1 cellular context compared by ENCODE assay signal in genomic region chr15:41564286-41564959, GRCh38.
TF ChIP-seq lines count a peak whose summit lies in the region.

No MANE protein-coding gene starts in this region.

TF ChIP-seq in K562, 482 proteins besides CTCF, POLR2A, EP300 and RAD21 (continues in another document):
- TF ChIP-seq ZNF224 (CRISPR knock-in tag; IDR thresholded peaks at IDR 0.05) = no peak
- no peak for TF ChIP-seq CREB5 (CRISPR knock-in tag; IDR thresholded peaks at IDR 0.05)
- no peak for TF ChIP-seq SMARCB1 (IDR thresholded peaks at IDR 0.05; ENCODE audit: insufficient read length, low read depth)
- no peak for TF ChIP-seq ADNP (tag; IDR thresholded peaks at IDR 0.05)
- TF ChIP-seq CBFA2T2 (conservative IDR thresholded peaks at IDR 0.05) = 0 out of 2 replicates have a peak, but pooled peaks have one; percentile 13
- 0 out of 2 replicates have a peak, but pooled peaks have one; percentile 30 for TF ChIP-seq KLF16 (IDR thresholded peaks at IDR 0.05)
- TF ChIP-seq PML (IDR thresholded peaks at IDR 0.05; ENCODE audit: low read length) = no peak
- TF ChIP-seq FOXO4 (CRISPR knock-in tag; IDR thresholded peaks at IDR 0.05) = no peak
- TF ChIP-seq THAP12 (CRISPR knock-in tag; IDR thresholded peaks at IDR 0.05) = no peak
- no peak for TF ChIP-seq SUPT5H (IDR thresholded peaks at IDR 0.05)
- TF ChIP-seq HEY1 (CRISPR knock-in tag; IDR thresholded peaks at IDR 0.05; ENCODE audit: borderline replicate concordance) = no peak
- no peak for TF ChIP-seq ZNF655 (CRISPR knock-in tag; IDR thresholded peaks at IDR 0.05)
- no peak for TF ChIP-seq ZNF584 (CRISPR knock-in tag; IDR thresholded peaks at IDR 0.05; ENCODE audit: low read depth)
- no peak for TF ChIP-seq EP400 (IDR thresholded peaks at IDR 0.05)
- no peak for TF ChIP-seq ZNF175 (CRISPR knock-in tag; IDR thresholded peaks at IDR 0.05; ENCODE audit: low read depth)
- no peak for TF ChIP-seq ZNF699 (CRISPR knock-in tag; IDR thresholded peaks at IDR 0.05; ENCODE audit: insufficient replicate concordance)
- no peak for TF ChIP-seq ZFP1 (CRISPR knock-in tag; IDR thresholded peaks at IDR 0.05)
- no peak for TF ChIP-seq DIDO1 (tag; IDR thresholded peaks at IDR 0.05; ENCODE audit: low read depth)
- no peak for TF ChIP-seq ZNF696 (CRISPR knock-in tag; conservative IDR thresholded peaks at IDR 0.05)
- TF ChIP-seq HMBOX1 (IDR thresholded peaks at IDR 0.05) = no peak
- peak; percentile 45; the same call in 1 of the 2 replicates for TF ChIP-seq CTBP1 (IDR thresholded peaks at IDR 0.05; ENCODE audit: borderline replicate concordance)
- no peak for TF ChIP-seq ATF2 (CRISPR knock-in tag; IDR thresholded peaks at IDR 0.05)
- peak in 1 of 2 experiments; percentile 48; a peak in 2 of 4 replicates for TF ChIP-seq KDM1A (IDR thresholded peaks at IDR 0.05)
- TF ChIP-seq ELF2 (CRISPR knock-in tag; IDR thresholded peaks at IDR 0.05) = no peak
- peak; percentile 98 for TF ChIP-seq NFIC (IDR thresholded peaks at IDR 0.05)
- no peak for TF ChIP-seq RBM34 (IDR thresholded peaks at IDR 0.05; ENCODE audit: borderline replicate concordance, insufficient read depth, low read length)
- TF ChIP-seq FOXA1 (IDR thresholded peaks at IDR 0.05; ENCODE audit: borderline replicate concordance) = no peak
- no peak for TF ChIP-seq STAG1 (CRISPR knock-in tag; IDR thresholded peaks at IDR 0.05; ENCODE audit: borderline replicate concordance)
- TF ChIP-seq ZBED1 (IDR thresholded peaks at IDR 0.05) = peak; percentile 18; the same call in 1 of the 2 replicates
- no peak for TF ChIP-seq ZFP30 (CRISPR knock-in tag; IDR thresholded peaks at IDR 0.05; ENCODE audit: borderline replicate concordance)
- no peak for TF ChIP-seq ZBTB11 (CRISPR knock-in tag; IDR thresholded peaks at IDR 0.05)
- no peak for TF ChIP-seq HLTF (IDR thresholded peaks at IDR 0.05)
- no peak for TF ChIP-seq STAT6 (CRISPR knock-in tag; IDR thresholded peaks at IDR 0.05)
- no peak for TF ChIP-seq XRCC4 (IDR thresholded peaks at IDR 0.05; ENCODE audit: extremely low read depth, insufficient read depth, insufficient read length)
- no peak for TF ChIP-seq TCF15 (CRISPR knock-in tag; IDR thresholded peaks at IDR 0.05)
- peak in 1 of 2 experiments; percentile 18; a peak in 1 of 4 replicates for TF ChIP-seq MAZ (CRISPR knock-in tag; conservative IDR thresholded peaks at IDR 0.05 in 1 of 2, IDR thresholded peaks at IDR 0.05 in 1 of 2)
- TF ChIP-seq MTA1 (IDR thresholded peaks at IDR 0.05; ENCODE audit: borderline replicate concordance) = no peak
- no peak for TF ChIP-seq CBX3 (IDR thresholded peaks at IDR 0.05; ENCODE audit: borderline replicate concordance in 1 of 2, low read length in 2 of 2)
- no peak for TF ChIP-seq ZBTB9 (CRISPR knock-in tag; IDR thresholded peaks at IDR 0.05)
- TF ChIP-seq TFE3 (CRISPR knock-in tag; IDR thresholded peaks at IDR 0.05) = no peak
- TF ChIP-seq MNT (conservative IDR thresholded peaks at IDR 0.05) = 0 out of 4 replicates have a peak, but pooled peaks of 1 of the 2 experiments have one; percentile 15
- no peak for TF ChIP-seq ZNF76 (CRISPR knock-in tag; IDR thresholded peaks at IDR 0.05; ENCODE audit: borderline replicate concordance)
